Comparison of ENCODE assay signal across 10 cellular contexts in the genomic region with DNA sequence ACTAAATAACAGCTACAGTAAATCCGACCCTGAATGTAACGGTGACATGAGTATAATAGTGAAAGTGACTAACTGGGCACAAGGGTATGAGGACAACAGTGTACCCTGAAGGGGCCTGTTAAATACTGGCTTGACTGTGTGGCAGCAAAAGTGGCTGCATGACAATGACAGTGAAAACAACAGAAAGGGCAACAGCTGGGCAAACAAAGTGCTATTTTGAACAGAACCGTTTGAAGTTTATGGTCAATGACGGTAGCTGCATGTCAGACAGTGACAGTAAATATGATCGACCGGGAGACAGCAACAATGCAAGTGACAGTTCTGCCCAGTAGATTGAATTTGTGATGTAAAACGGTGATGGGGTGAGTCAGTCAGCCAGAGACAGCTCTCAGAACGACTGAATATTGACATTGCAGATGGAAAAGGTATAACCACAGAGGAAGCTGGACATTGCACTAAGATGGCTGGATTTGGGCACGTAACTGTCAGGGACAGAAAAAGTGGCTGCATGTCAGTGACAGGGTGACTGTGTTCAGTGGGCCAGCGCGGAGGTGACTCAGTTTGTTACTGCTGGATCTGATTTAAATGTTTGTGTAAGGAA. TPM values are rescaled to one million over a fixed set of nuclear protein-coding genes. Genes with fewer than 3 reads are reported as not detected.
DNase-seq lines count a peak whose midpoint lies in the region; ATAC-seq and TF ChIP-seq lines count a peak whose summit lies in the region.
"Had no signal": no experiment of that assay in that cellular context is flagged by ENCODE, and none has a peak within 500 bp of the region (broad histone marks: within the 10 kb centered on the region; RNA-seq: fewer than 3 reads in every experiment).

No MANE protein-coding gene starts in this region.

- intact Hi-C loops in CD8-positive, alpha-beta T cell (cut with DNase I, micrococcal nuclease) = loop anchor here (1.0 to 5.0 kb wide), 4 partner anchors 22 to 1943 kb away; a partner anchor contains a TSS
- intact Hi-C loops in mucosa of descending colon (cut with DNase I, micrococcal nuclease) = no loop called here

- H3K79me2 ChIP-seq in KMS-11 (ENCODE audit: insufficient read depth, low read depth) = peaks cover 5% of the 10 kb centered on the region; the same call in 1 of the 2 replicates

- no peak overlapping the region for H3K9ac ChIP-seq in KMS-11

- no peaks in the 10 kb centered on the region for H4K20me1 ChIP-seq in KMS-11 (ENCODE audit: insufficient read depth)

- POLR2A ChIA-PET in CD8-positive, alpha-beta T cell (lab: Charles Lee) = no interaction called here
- POLR2A ChIA-PET in activated CD4-positive, alpha-beta memory T cell treated with anti-CD3 and anti-CD28 coated beads, Interleukin-2, amount 10 ng/mL, durations not matched to agents 7 days and 5 days (lab: Charles Lee) = interaction anchor here (0.8 to 1.3 kb wide), 3 partner anchors 10 to 425 kb away, joined by 3 read pairs; no protein-coding TSS in a partner anchor

- H3K4me1 Mint-ChIP-seq in CD8-positive, alpha-beta T cell (ENCODE audit: low read depth) = peaks cover 33% of the 10 kb centered on the region
- H3K4me1 Mint-ChIP-seq in activated CD4-positive, alpha-beta memory T cell treated with anti-CD3 and anti-CD28 coated beads, Interleukin-2, amount 10 ng/mL, durations not matched to agents 7 days and 5 days = peaks cover 18% of the 10 kb centered on the region

- peaks cover 4% of the 10 kb centered on the region for H3K36me3 Mint-ChIP-seq in CD8-positive, alpha-beta T cell
- peaks cover 9% of the 10 kb centered on the region for H3K36me3 Mint-ChIP-seq in activated CD4-positive, alpha-beta memory T cell treated with anti-CD3 and anti-CD28 coated beads, Interleukin-2, amount 10 ng/mL, durations not matched to agents 7 days and 5 days (ENCODE audit: low read depth)

- CTCF ChIA-PET in CD8-positive, alpha-beta T cell (lab: Charles Lee) = no interaction called here
- CTCF ChIA-PET in activated CD4-positive, alpha-beta memory T cell treated with anti-CD3 and anti-CD28 coated beads, Interleukin-2, amount 10 ng/mL, durations not matched to agents 7 days and 5 days (lab: Charles Lee) = interaction anchor here (0.6 to 1.3 kb wide), 2 partner anchors 19 to 340 kb away, joined by 3 to 5 read pairs; no protein-coding TSS in a partner anchor

- DNase-seq in CD8-positive, alpha-beta T cell = no peak
- DNase-seq in activated CD4-positive, alpha-beta memory T cell treated with anti-CD3 and anti-CD28 coated beads, Interleukin-2, amount 10 ng/mL, durations not matched to agents 7 days and 5 days = no peak
- DNase-seq in mucosa of descending colon (no peak), UCSD-AML1 (lab: John Stamatoyannopoulos, UW; ENCODE audit: unreplicated experiment) (no peak), GM13977 (ENCODE audit: low spot score) (no peak)
- DNase-seq: activated effector memory CD4-positive, alpha-beta T cell treated with anti-CD3 and anti-CD28 coated beads, Interleukin-2, amount 50 U/mL, for 16 hours; GDM1 had no signal

- no peak for ATAC-seq in CD8-positive, alpha-beta T cell
- ATAC-seq in mucosa of descending colon (peak; percentile 4), HG03520 (IDR thresholded peaks at IDR 0.05; ENCODE audit: unreplicated experiment) (no peak), GM21786 (IDR thresholded peaks at IDR 0.05; ENCODE audit: unreplicated experiment) (no peak)

- peak overlapping the region; percentile 97; the same call in 1 of the 2 replicates for H2AFZ ChIP-seq in KMS-11 (ENCODE audit: low read depth)

- H3K27ac Mint-ChIP-seq in CD8-positive, alpha-beta T cell = no peak overlapping the region
- peak overlapping the region; percentile 48 for H3K27ac Mint-ChIP-seq in activated CD4-positive, alpha-beta memory T cell treated with anti-CD3 and anti-CD28 coated beads, Interleukin-2, amount 10 ng/mL, durations not matched to agents 7 days and 5 days

- in situ Hi-C loops in GM13977 (cut with MboI; ENCODE audit: low pct_unique_long_range_greater_than_20kb, low sequenced_read_pairs, unreplicated experiment) = no loop called here

- H3K36me3 ChIP-seq in CD8-positive, alpha-beta T cell (ENCODE audit: insufficient read depth, low read length) = no peaks in the 10 kb centered on the region
- H3K36me3 ChIP-seq in KMS-11 (ENCODE audit: insufficient read depth) (no peaks in the 10 kb centered on the region), mucosa of descending colon (ENCODE audit: low read depth) (no peaks in the 10 kb centered on the region)

- peaks cover 18% of the 10 kb centered on the region for H3K4me1 ChIP-seq in CD8-positive, alpha-beta T cell (ENCODE audit: insufficient read depth, low read length)
- no peaks in the 10 kb centered on the region for H3K4me1 ChIP-seq in KMS-11 (ENCODE audit: low read depth, poor library complexity, severe bottlenecking)
- H3K4me1 ChIP-seq in mucosa of descending colon (ENCODE audit: low read depth) = peaks cover 12% of the 10 kb centered on the region

- H3K4me2 ChIP-seq in KMS-11 = no peak overlapping the region

- H3K27ac ChIP-seq in CD8-positive, alpha-beta T cell (ENCODE audit: low read depth, low read length) = no peak overlapping the region
- no peak overlapping the region for H3K27ac ChIP-seq in KMS-11

- H3K4me3 ChIP-seq in CD8-positive, alpha-beta T cell (ENCODE audit: low read depth, low read length) = no peak overlapping the region
- H3K4me3 ChIP-seq in KMS-11 (IDR thresholded peaks at IDR 0.05; ENCODE audit: insufficient read depth, low read depth, low read length) (no peak overlapping the region), mucosa of descending colon (no peak overlapping the region)

- no peak for TF ChIP-seq CTCF in CD8-positive, alpha-beta T cell (IDR thresholded peaks at IDR 0.05)
- TF ChIP-seq CTCF in KMS-11 (conservative IDR thresholded peaks at IDR 0.05; ENCODE audit: low read depth, low read length) (no peak), mucosa of descending colon (IDR thresholded peaks at IDR 0.05) (no peak), GM13977 (IDR thresholded peaks at IDR 0.05; ENCODE audit: extremely low read depth, insufficient read depth, missing control alignments) (no peak)

- H3K27me3 ChIP-seq in CD8-positive, alpha-beta T cell (ENCODE audit: insufficient read depth, low read length) = no peaks in the 10 kb centered on the region
- H3K27me3 ChIP-seq in KMS-11 (ENCODE audit: insufficient read depth, low read depth) = no peaks in the 10 kb centered on the region

- peak overlapping the region; percentile 72 for H3K4me3 Mint-ChIP-seq in CD8-positive, alpha-beta T cell
- H3K4me3 Mint-ChIP-seq in activated CD4-positive, alpha-beta memory T cell treated with anti-CD3 and anti-CD28 coated beads, Interleukin-2, amount 10 ng/mL, durations not matched to agents 7 days and 5 days = peak overlapping the region; percentile 63

- H3K9me3 Mint-ChIP-seq in CD8-positive, alpha-beta T cell = no peaks in the 10 kb centered on the region
- peaks cover 4% of the 10 kb centered on the region for H3K9me3 Mint-ChIP-seq in activated CD4-positive, alpha-beta memory T cell treated with anti-CD3 and anti-CD28 coated beads, Interleukin-2, amount 10 ng/mL, durations not matched to agents 7 days and 5 days

- no peaks in the 10 kb centered on the region for H3K9me3 ChIP-seq in CD8-positive, alpha-beta T cell (ENCODE audit: low read length)
- H3K9me3 ChIP-seq in mucosa of descending colon = no peaks in the 10 kb centered on the region

- no peaks in the 10 kb centered on the region for H3K27me3 Mint-ChIP-seq in CD8-positive, alpha-beta T cell (ENCODE audit: low read depth)
- H3K27me3 Mint-ChIP-seq in activated CD4-positive, alpha-beta memory T cell treated with anti-CD3 and anti-CD28 coated beads, Interleukin-2, amount 10 ng/mL, durations not matched to agents 7 days and 5 days = peaks cover 8% of the 10 kb centered on the region

RNA-seq across cellular contexts. Expression of a gene that starts 1.1 kb away (rescaled TPM):
- 10 to 100 TPM; 20.9 to 21.3 TPM for total RNA-seq in CD8-positive, alpha-beta T cell
- total RNA-seq in activated CD4-positive, alpha-beta memory T cell treated with anti-CD3 and anti-CD28 coated beads, Interleukin-2, amount 10 ng/mL, durations not matched to agents 7 days and 5 days = 10 to 100 TPM; 15.2 to 15.3 TPM
- 10 to 100 TPM; 14.8 to 28.0 (median 16.7) TPM for total RNA-seq in mucosa of descending colon

Comparison
In these comparisons a context has a peak if more than half of its experiments do, and no peak if none do; other contexts are left out.
1. intact Hi-C loops: an anchor here in CD8-positive, alpha-beta T cell (1.0 to 5.0 kb wide); none called in mucosa of descending colon.